8 cellular contexts compared by ENCODE assay signal in the genomic region with DNA sequence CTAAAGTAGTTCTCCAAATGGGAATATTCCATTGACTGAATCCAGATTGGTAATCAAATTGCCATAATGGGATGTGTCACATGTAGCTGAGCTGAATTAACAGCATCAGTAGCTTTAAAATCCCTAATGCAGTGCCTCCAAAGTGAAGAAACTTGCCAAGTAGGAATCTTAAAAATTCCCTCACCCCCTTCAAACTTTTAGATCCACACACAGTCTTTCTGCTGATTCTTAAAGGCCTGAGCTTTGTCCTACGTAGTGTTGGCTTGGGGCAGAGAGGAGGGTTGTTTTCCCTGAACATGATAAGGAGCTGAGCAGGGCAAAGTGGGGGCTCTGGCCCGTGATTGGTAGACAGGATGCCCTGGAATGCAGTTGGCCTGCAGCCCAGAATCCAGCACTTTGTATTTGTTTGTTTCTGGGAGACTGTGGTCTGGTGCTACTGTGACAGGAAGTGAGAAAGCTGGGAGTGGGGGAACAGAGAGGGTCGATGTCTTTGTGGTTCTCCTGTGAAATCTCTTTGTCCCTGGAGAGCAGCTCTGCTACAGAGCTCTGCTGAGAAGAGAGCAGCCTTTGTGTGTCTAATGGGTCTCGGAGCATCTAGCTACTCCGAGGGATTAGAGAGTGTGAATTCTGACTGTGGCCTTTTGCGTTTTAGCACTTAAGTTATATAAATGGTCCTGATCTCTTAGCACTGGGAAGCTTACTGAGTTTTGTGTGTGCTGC. TPM values are rescaled to one million over a fixed set of nuclear protein-coding genes. Genes with fewer than 3 reads are reported as not detected.
DNase-seq lines count a peak whose midpoint lies in the region; ATAC-seq and TF ChIP-seq lines count a peak whose summit lies in the region.

No MANE protein-coding gene starts in this region.

- peaks cover 48% of the 10 kb centered on the region for H3K4me1 ChIP-seq in parathyroid adenoma

- H3K4me1 Mint-ChIP-seq in activated B cell treated with CpG ODN at 0.5 μM for 24 hours, result peaks cover 51% of the 10 kb centered on the region

- DNase-seq in AG08395 (ENCODE audit: low spot score) (peak; percentile 94), HT1080 (ENCODE audit: low read depth) (peak; percentile 100), activated B cell treated with CpG ODN at 0.5 μM for 24 hours (no peak), Right ventricle myocardium superior (peak; percentile 94), OCI-M1 (lab: John Stamatoyannopoulos, UW) (no peak)
- no peak for DNase-seq in activated naive CD4-positive, alpha-beta T cell treated with anti-CD3 and anti-CD28 coated beads, Interleukin-2, amount 50 U/mL, for 72 hours (ENCODE audit: low spot score in 2 of 2)

- peak overlapping the region; percentile 87 for H3K27ac ChIP-seq in parathyroid adenoma

- peak overlapping the region; percentile 75 for H3K4me2 ChIP-seq in parathyroid adenoma (ENCODE audit: low read length)

- peak overlapping the region; percentile 4 for H3K27ac Mint-ChIP-seq in activated B cell treated with CpG ODN at 0.5 μM for 24 hours
- H3K27ac Mint-ChIP-seq in activated naive CD4-positive, alpha-beta T cell treated with anti-CD3 and anti-CD28 coated beads, Interleukin-2, amount 50 U/mL, for 72 hours, result no peak overlapping the region

- no peaks in the 10 kb centered on the region for H3K9me3 Mint-ChIP-seq in activated B cell treated with CpG ODN at 0.5 μM for 24 hours
- no peaks in the 10 kb centered on the region for H3K9me3 Mint-ChIP-seq in activated naive CD4-positive, alpha-beta T cell treated with anti-CD3 and anti-CD28 coated beads, Interleukin-2, amount 50 U/mL, for 72 hours

- H2AFZ ChIP-seq in parathyroid adenoma, result no peak overlapping the region

- POLR2A ChIA-PET in activated B cell treated with CpG ODN at 0.5 μM for 24 hours (lab: Charles Lee), result interaction anchor here (0.6 to 1.8 kb wide), 3 partner anchors 14 to 37 kb away, joined by 4 to 13 read pairs (median 4); a partner anchor contains a TSS

- CTCF ChIA-PET in activated B cell treated with CpG ODN at 0.5 μM for 24 hours (lab: Charles Lee), result interaction anchor here (1.1 to 1.7 kb wide), 4 partner anchors 14 to 254 kb away, joined by 3 to 5 read pairs (median 4); a partner anchor contains a TSS

- no peak for ATAC-seq in activated B cell treated with CpG ODN at 0.5 μM for 24 hours (ENCODE audit: low read depth)
- ATAC-seq in Right ventricle myocardium superior (ENCODE audit: poor library complexity), result peak; percentile 89
- no peak for ATAC-seq in activated naive CD4-positive, alpha-beta T cell treated with anti-CD3 and anti-CD28 coated beads, Interleukin-2, amount 50 U/mL, for 72 hours
- ATAC-seq in HG02588 (IDR thresholded peaks at IDR 0.05; ENCODE audit: unreplicated experiment), result no peak

- no peaks in the 10 kb centered on the region for H3K36me3 ChIP-seq in parathyroid adenoma (ENCODE audit: control insufficient read depth, insufficient read depth, low read length)

- no peaks in the 10 kb centered on the region for H3K27me3 ChIP-seq in parathyroid adenoma (ENCODE audit: control insufficient read depth, insufficient read depth, low read length)

- peak overlapping the region; percentile 43 for H3K4me3 ChIP-seq in parathyroid adenoma (ENCODE audit: low read depth, low read length)

- TF ChIP-seq CTCF in activated B cell treated with CpG ODN at 0.5 μM for 24 hours (IDR thresholded peaks at IDR 0.05) (no peak), parathyroid adenoma (IDR thresholded peaks at IDR 0.05) (no peak)

- H3K4me3 Mint-ChIP-seq in activated B cell treated with CpG ODN at 0.5 μM for 24 hours, result no peak overlapping the region

- peaks cover 20% of the 10 kb centered on the region for H3K79me2 ChIP-seq in parathyroid adenoma

- H3K9me3 ChIP-seq in parathyroid adenoma (ENCODE audit: control insufficient read depth, low read length), result no peaks in the 10 kb centered on the region

- H3K27me3 Mint-ChIP-seq in activated B cell treated with CpG ODN at 0.5 μM for 24 hours, result no peaks in the 10 kb centered on the region

- intact Hi-C loops in activated B cell treated with CpG ODN at 0.5 μM for 24 hours (cut with micrococcal nuclease) (no loop called here), Right ventricle myocardium superior (cut with DNase I) (no loop called here)

- no peak overlapping the region for H3K9ac ChIP-seq in parathyroid adenoma

- H3K36me3 Mint-ChIP-seq in activated B cell treated with CpG ODN at 0.5 μM for 24 hours (ENCODE audit: low read depth), result peaks cover 3% of the 10 kb centered on the region
- H3K36me3 Mint-ChIP-seq in activated naive CD4-positive, alpha-beta T cell treated with anti-CD3 and anti-CD28 coated beads, Interleukin-2, amount 50 U/mL, for 72 hours, result no peaks in the 10 kb centered on the region

RNA-seq across cellular contexts. Expression of a gene that starts 16.9 kb away (rescaled TPM):
- total RNA-seq in HT1080 (2014; rRNA removed; shearing (Covaris generic)), result 41.4 and 49.5 TPM in 2 replicates
- polyA plus RNA-seq in HT1080 (2015; cell fraction: cytosol; rRNA removed), result 26.9 and 34.9 TPM in 2 replicates
- 86.4 and 93.6 TPM in 2 replicates for polyA plus RNA-seq in HT1080 (2015; cell fraction: nucleus; rRNA removed)
- total RNA-seq in activated B cell treated with CpG ODN at 0.5 μM for 24 hours (34.2 and 42.3 TPM in 2 replicates), Right ventricle myocardium superior (66.5 TPM)
- total RNA-seq in activated naive CD4-positive, alpha-beta T cell treated with anti-CD3 and anti-CD28 coated beads, Interleukin-2, amount 50 U/mL, for 72 hours, result 10 to 100 TPM; 10.4 to 19.7 TPM

RNA-seq across cellular contexts. Expression of a gene that starts 26.9 kb away (rescaled TPM):
- total RNA-seq in HT1080 (2014; rRNA removed; shearing (Covaris generic)), result not detected in 2 replicates
- polyA plus RNA-seq in HT1080 (2015; cell fraction: cytosol; rRNA removed), result not detected in 2 replicates
- polyA plus RNA-seq in HT1080 (2015; cell fraction: nucleus; rRNA removed), result not detected in 2 replicates
- total RNA-seq in activated B cell treated with CpG ODN at 0.5 μM for 24 hours (not detected in 2 replicates), Right ventricle myocardium superior (not detected)
- not detected for total RNA-seq in activated naive CD4-positive, alpha-beta T cell treated with anti-CD3 and anti-CD28 coated beads, Interleukin-2, amount 50 U/mL, for 72 hours

RNA-seq across cellular contexts. Expression of a gene that starts 37.2 kb away (rescaled TPM):
- 134 and 180 TPM in 2 replicates for total RNA-seq in HT1080 (2014; rRNA removed; shearing (Covaris generic))
- polyA plus RNA-seq in HT1080 (2015; cell fraction: cytosol; rRNA removed), result 203 and 222 TPM in 2 replicates
- 91.3 and 92.9 TPM in 2 replicates for polyA plus RNA-seq in HT1080 (2015; cell fraction: nucleus; rRNA removed)
- 210 and 224 TPM in 2 replicates for total RNA-seq in activated B cell treated with CpG ODN at 0.5 μM for 24 hours
- 88.4 TPM for total RNA-seq in Right ventricle myocardium superior
- 100 to 1,000 TPM; 156 to 237 TPM for total RNA-seq in activated naive CD4-positive, alpha-beta T cell treated with anti-CD3 and anti-CD28 coated beads, Interleukin-2, amount 50 U/mL, for 72 hours

Comparison
In these comparisons a context has a peak if more than half of its experiments do, and no peak if none do; other contexts are left out.
1. DNase-seq: peak in AG08395 (single experiment), HT1080 (single experiment) and Right ventricle myocardium superior (single experiment); none in activated B cell treated with CpG ODN at 0.5 μM for 24 hours (single experiment), OCI-M1 (single experiment) and activated naive CD4-positive, alpha-beta T cell treated with anti-CD3 and anti-CD28 coated beads, Interleukin-2, amount 50 U/mL, for 72 hours (0 of 2).